In genomic region chr6:108768176-108768555, GRCh38 we compare ENCODE assay signal across 23 cellular contexts.
DNase-seq lines count a peak whose midpoint lies in the region; ATAC-seq and TF ChIP-seq lines count a peak whose summit lies in the region.
"Had no signal": no experiment of that assay in that cellular context is flagged by ENCODE, and none has a peak within 500 bp of the region (broad histone marks: within the 10 kb centered on the region; RNA-seq: fewer than 3 reads in every experiment).

No MANE protein-coding gene starts in this region.

- H3K9ac ChIP-seq in Loucy (ENCODE audit: low read depth, low read length, poor library complexity, severe bottlenecking): no peak overlapping the region
- no peak overlapping the region for H3K9ac ChIP-seq in neural progenitor cell
- H3K9ac ChIP-seq: BLaER1 had no signal

- H3K27me3 ChIP-seq in Loucy (ENCODE audit: insufficient read depth, low read length, poor library complexity, severe bottlenecking): no peaks in the 10 kb centered on the region
- peaks cover 77% of the 10 kb centered on the region for H3K27me3 ChIP-seq in neural progenitor cell
- H3K27me3 ChIP-seq: BLaER1, MG63, SJSA1 had no signal

- H2AFZ ChIP-seq in Loucy (ENCODE audit: low read length): peak overlapping the region; percentile 59; the same call in 1 of the 2 replicates
- H2AFZ ChIP-seq in neural progenitor cell (replicated peaks): no peak overlapping the region

- no peak for TF ChIP-seq CTCF in Loucy (conservative IDR thresholded peaks at IDR 0.05; ENCODE audit: low read length)
- no peak for TF ChIP-seq CTCF in neural progenitor cell (IDR thresholded peaks at IDR 0.05)

- peaks cover 2% of the 10 kb centered on the region for H3K9me3 Mint-ChIP-seq in neural progenitor cell
- no peaks in the 10 kb centered on the region for H3K9me3 Mint-ChIP-seq in natural killer cell treated with Interleukin-12 subunit alpha and Interleukin-12 subunit beta and Interleukin-15 and Interleukin-18, amount 100 ng/mL, for 72 hours
- H3K9me3 Mint-ChIP-seq: CD4-positive, alpha-beta memory T cell; H9; HFFc6 had no signal

- H3K4me1 Mint-ChIP-seq in neural progenitor cell: peaks cover 12% of the 10 kb centered on the region
- peaks cover 10 to 16% of the 10 kb centered on the region in 2 donors for H3K4me1 Mint-ChIP-seq in natural killer cell treated with Interleukin-12 subunit alpha and Interleukin-12 subunit beta and Interleukin-15 and Interleukin-18, amount 100 ng/mL, for 72 hours (ENCODE audit: low read depth in 2 of 2)

- H3K9me2 ChIP-seq in Loucy (replicated peaks; ENCODE audit: low read depth, low read length): no peaks in the 10 kb centered on the region

- no peak overlapping the region for H3K27ac Mint-ChIP-seq in neural progenitor cell
- H3K27ac Mint-ChIP-seq in natural killer cell treated with Interleukin-12 subunit alpha and Interleukin-12 subunit beta and Interleukin-15 and Interleukin-18, amount 100 ng/mL, for 72 hours: no peak overlapping the region
- H3K27ac Mint-ChIP-seq: H9, HFFc6 had no signal

- H3K79me2 ChIP-seq in Loucy (ENCODE audit: insufficient read depth, low read length) (no peaks in the 10 kb centered on the region), neural progenitor cell (ENCODE audit: low read depth) (no peaks in the 10 kb centered on the region)

- H3K27me3 Mint-ChIP-seq in neural progenitor cell (ENCODE audit: insufficient read depth, low read depth): peaks cover 13% of the 10 kb centered on the region
- H3K27me3 Mint-ChIP-seq in natural killer cell treated with Interleukin-12 subunit alpha and Interleukin-12 subunit beta and Interleukin-15 and Interleukin-18, amount 100 ng/mL, for 72 hours: peaks cover 2 to 10% of the 10 kb centered on the region in 2 donors

- ATAC-seq in GM21576 (IDR thresholded peaks at IDR 0.05; ENCODE audit: unreplicated experiment) (no peak), GM19395 (IDR thresholded peaks at IDR 0.05; ENCODE audit: unreplicated experiment) (no peak)
- ATAC-seq in natural killer cell treated with Interleukin-12 subunit alpha and Interleukin-12 subunit beta and Interleukin-15 and Interleukin-18, amount 100 ng/mL, for 72 hours: no peak

- no peaks in the 10 kb centered on the region for H3K36me3 Mint-ChIP-seq in neural progenitor cell
- H3K36me3 Mint-ChIP-seq in natural killer cell treated with Interleukin-12 subunit alpha and Interleukin-12 subunit beta and Interleukin-15 and Interleukin-18, amount 100 ng/mL, for 72 hours: no peaks in the 10 kb centered on the region

- H4K20me1 ChIP-seq in Loucy (ENCODE audit: insufficient read depth, low read length, poor library complexity, severe bottlenecking) (no peaks in the 10 kb centered on the region), neural progenitor cell (ENCODE audit: low read depth) (peaks cover 22% of the 10 kb centered on the region)
- H4K20me1 ChIP-seq: BLaER1 had no signal

- H3K4me1 ChIP-seq in Loucy (ENCODE audit: insufficient read depth, low read length, poor library complexity, severe bottlenecking) (peaks cover 5% of the 10 kb centered on the region), neural progenitor cell (peaks cover 12% of the 10 kb centered on the region)
- H3K4me1 ChIP-seq: BLaER1, SJSA1 had no signal

- H3K36me3 ChIP-seq in Loucy (ENCODE audit: insufficient read depth, low read length) (no peaks in the 10 kb centered on the region), neural progenitor cell (no peaks in the 10 kb centered on the region)
- H3K36me3 ChIP-seq: BLaER1, MG63, SJSA1 had no signal

- H3K4me3 Mint-ChIP-seq in neural progenitor cell: no peak overlapping the region
- H3K4me3 Mint-ChIP-seq in natural killer cell treated with Interleukin-12 subunit alpha and Interleukin-12 subunit beta and Interleukin-15 and Interleukin-18, amount 100 ng/mL, for 72 hours: no peak overlapping the region
- H3K4me3 Mint-ChIP-seq: CD4-positive, alpha-beta memory T cell; H9; HFFc6 had no signal

- no peaks in the 10 kb centered on the region for H3K9me3 ChIP-seq in Loucy (ENCODE audit: insufficient read depth, low read depth, low read length)
- H3K9me3 ChIP-seq in neural progenitor cell (ENCODE audit: low read depth): no peaks in the 10 kb centered on the region
- H3K9me3 ChIP-seq: BLaER1, MG63, SJSA1 had no signal

- H3F3A ChIP-seq in Loucy (ENCODE audit: low read depth): no peaks in the 10 kb centered on the region
- H3F3A ChIP-seq in neural progenitor cell (ENCODE audit: low read depth): peaks cover 15% of the 10 kb centered on the region

- DNase-seq in DMS79 (lab: John Stamatoyannopoulos, UW) (peak; percentile 28), NCI-H82 (lab: John Stamatoyannopoulos, UW) (peak; percentile 69), neural progenitor cell (ENCODE audit: low spot score) (peak; percentile 85), T1000 (lab: John Stamatoyannopoulos, UW) (no peak)
- DNase-seq in natural killer cell treated with Interleukin-12 subunit alpha and Interleukin-12 subunit beta and Interleukin-15 and Interleukin-18, amount 100 ng/mL, for 72 hours (ENCODE audit: low spot score): no peak
- DNase-seq: CD4-positive, alpha-beta memory T cell; COR-L47; DMS53; GF-D8; H9; HFFc6; KBM-7; MG63; NCI-H2029; NCI-H226; NCI-H510A; NCI-H748 treated with DMSO at 0.1 percent for 48 hours; Right ventricle myocardium superior had no signal

- no peak overlapping the region for H3K27ac ChIP-seq in neural progenitor cell
- H3K27ac ChIP-seq: BLaER1, SJSA1 had no signal

- H3K4me2 ChIP-seq in Loucy (ENCODE audit: low read depth, low read length, poor library complexity, severe bottlenecking): no peak overlapping the region
- peak overlapping the region; percentile 22 for H3K4me2 ChIP-seq in neural progenitor cell
- H3K4me2 ChIP-seq: BLaER1 had no signal

- H3K4me3 ChIP-seq in Loucy (ENCODE audit: low read length, poor library complexity, severe bottlenecking) (no peak overlapping the region), neural progenitor cell (no peak overlapping the region)
- H3K4me3 ChIP-seq: BLaER1, MG63, SJSA1 had no signal

Comparison
In these comparisons a context has a peak if more than half of its experiments do, and no peak if none do; other contexts are left out.
1. DNase-seq: peak in DMS79 (single experiment), NCI-H82 (single experiment) and neural progenitor cell (single experiment); none in natural killer cell treated with Interleukin-12 subunit alpha and Interleukin-12 subunit beta and Interleukin-15 and Interleukin-18, amount 100 ng/mL, for 72 hours (single experiment) and T1000 (single experiment).